In genomic region chr9:137491735-137492432, GRCh38 we compare ENCODE assay signal across 1 cellular context.
TF ChIP-seq lines count a peak whose summit lies in the region.

No MANE protein-coding gene starts in this region.

TF ChIP-seq in K562, 482 proteins besides CTCF, POLR2A, EP300 and RAD21 (continued from another document and continues in another):
- TF ChIP-seq ID3 (CRISPR knock-in tag; IDR thresholded peaks at IDR 0.05) (no peak), ID3 (tag; IDR thresholded peaks at IDR 0.05) (peak; percentile 80; the same call in 1 of the 2 replicates), TOE1 (IDR thresholded peaks at IDR 0.05; ENCODE audit: borderline replicate concordance) (no peak), TOE1 (CRISPR knock-in tag; IDR thresholded peaks at IDR 0.05; ENCODE audit: borderline replicate concordance, low read depth) (no peak), ZSCAN29 (IDR thresholded peaks at IDR 0.05) (no peak), ARHGAP35 (IDR thresholded peaks at IDR 0.05; ENCODE audit: partially characterized antibody) (no peak), MYBL2 (IDR thresholded peaks at IDR 0.05; ENCODE audit: low read depth) (no peak), MYBL2 (CRISPR knock-in tag; IDR thresholded peaks at IDR 0.05; ENCODE audit: borderline replicate concordance) (no peak), CREB3L1 (IDR thresholded peaks at IDR 0.05; ENCODE audit: borderline replicate concordance, low read depth) (no peak), ZBTB34 (CRISPR knock-in tag; IDR thresholded peaks at IDR 0.05) (no peak), ZNF253 (CRISPR knock-in tag; conservative IDR thresholded peaks at IDR 0.05) (no peak), ATF6 (CRISPR knock-in tag; IDR thresholded peaks at IDR 0.05) (no peak), ZEB2 (IDR thresholded peaks at IDR 0.05) (no peak), NCOA6 (IDR thresholded peaks at IDR 0.05) (no peak), SRF (CRISPR knock-in tag; IDR thresholded peaks at IDR 0.05) (no peak), RNF2 (IDR thresholded peaks at IDR 0.05) (no peak), ZNF695 (CRISPR knock-in tag; IDR thresholded peaks at IDR 0.05) (no peak), FOS (IDR thresholded peaks at IDR 0.05; ENCODE audit: extremely low read depth, insufficient read length) (no peak), TRIM28 (IDR thresholded peaks at IDR 0.05) (no peak), E2F1 (CRISPR knock-in tag; IDR thresholded peaks at IDR 0.05) (no peak), PATZ1 (CRISPR knock-in tag; IDR thresholded peaks at IDR 0.05; ENCODE audit: borderline replicate concordance) (no peak), TEAD1 (CRISPR knock-in tag; IDR thresholded peaks at IDR 0.05) (no peak), CAMTA2 (CRISPR knock-in tag; conservative IDR thresholded peaks at IDR 0.05) (no peak), TFAM (CRISPR knock-in tag; conservative IDR thresholded peaks at IDR 0.05) (no peak), FOXM1 (IDR thresholded peaks at IDR 0.05; ENCODE audit: low read depth) (no peak), FOXM1 (CRISPR knock-in tag; IDR thresholded peaks at IDR 0.05; ENCODE audit: low read depth) (no peak), NRF1 (conservative IDR thresholded peaks at IDR 0.05 in 1 of 2, IDR thresholded peaks at IDR 0.05 in 1 of 2) (peak; percentile 37 to 46; a peak in 1 of 4 replicates), NR0B1 (IDR thresholded peaks at IDR 0.05; ENCODE audit: partially characterized antibody) (no peak), TCF15 (CRISPR knock-in tag; IDR thresholded peaks at IDR 0.05) (no peak), HDAC1 (IDR thresholded peaks at IDR 0.05) (peak in 1 of 2 experiments; percentile 64; a peak in 2 of 4 replicates), ZFP30 (CRISPR knock-in tag; IDR thresholded peaks at IDR 0.05; ENCODE audit: borderline replicate concordance) (no peak), ZZZ3 (IDR thresholded peaks at IDR 0.05) (no peak), ZBED1 (IDR thresholded peaks at IDR 0.05) (no peak), CHCHD3 (CRISPR knock-in tag; IDR thresholded peaks at IDR 0.05) (no peak), BRCA1 (IDR thresholded peaks at IDR 0.05) (no peak), BRCA1 (CRISPR knock-in tag; IDR thresholded peaks at IDR 0.05) (no peak), POU5F1 (IDR thresholded peaks at IDR 0.05; ENCODE audit: borderline replicate concordance, low read depth, low read length, partially characterized antibody) (no peak), CBFB (CRISPR knock-in tag; IDR thresholded peaks at IDR 0.05) (no peak), NR2C1 (IDR thresholded peaks at IDR 0.05) (peak; percentile 78), NR2C1 (tag; IDR thresholded peaks at IDR 0.05) (peak; percentile 84), CSDE1 (IDR thresholded peaks at IDR 0.05) (no peak), ZNF12 (CRISPR knock-in tag; IDR thresholded peaks at IDR 0.05) (no peak), SMAD1 (IDR thresholded peaks at IDR 0.05; ENCODE audit: low read depth, low read length, partially characterized antibody) (no peak), ZNF696 (CRISPR knock-in tag; conservative IDR thresholded peaks at IDR 0.05) (no peak), MAFF (IDR thresholded peaks at IDR 0.05; ENCODE audit: low read length) (no peak), SETDB1 (IDR thresholded peaks at IDR 0.05; ENCODE audit: low read length) (no peak), CXXC5 (CRISPR knock-in tag; IDR thresholded peaks at IDR 0.05) (0 out of 2 replicates have a peak, but pooled peaks have one; percentile 34), CC2D1A (IDR thresholded peaks at IDR 0.05) (no peak; the same call in 1 of the 2 replicates), FOXO4 (CRISPR knock-in tag; IDR thresholded peaks at IDR 0.05) (no peak), HINFP (tag; conservative IDR thresholded peaks at IDR 0.05; ENCODE audit: low read depth) (no peak), NR4A1 (CRISPR knock-in tag; IDR thresholded peaks at IDR 0.05) (no peak), NR4A1 (tag; IDR thresholded peaks at IDR 0.05) (0 out of 2 replicates have a peak, but pooled peaks have one; percentile 19), KDM2B (CRISPR knock-in tag; IDR thresholded peaks at IDR 0.05) (no peak), SIRT6 (IDR thresholded peaks at IDR 0.05; ENCODE audit: low read depth, low read length) (no peak), KHSRP (IDR thresholded peaks at IDR 0.05) (no peak), ZNF311 (CRISPR knock-in tag; IDR thresholded peaks at IDR 0.05) (no peak), ZNF589 (CRISPR knock-in tag; IDR thresholded peaks at IDR 0.05; ENCODE audit: low read depth) (no peak), ARID4B (CRISPR knock-in tag; IDR thresholded peaks at IDR 0.05) (no peak), PTRF (tag; IDR thresholded peaks at IDR 0.05) (no peak)
